Comparison of ENCODE assay signal across 8 cellular contexts in genomic region chr6:4133941-4134838, GRCh38. TPM values are rescaled to one million over a fixed set of nuclear protein-coding genes. Genes with fewer than 3 reads are reported as not detected.
DNase-seq lines count a peak whose midpoint lies in the region; ATAC-seq, FAIRE-seq and TF ChIP-seq lines count a peak whose summit lies in the region.

No MANE protein-coding gene starts in this region.

- CTCF ChIA-PET in GM12878 (lab: Yijun Ruan, JAX) = interaction anchor here (0.7 to 2.7 kb wide), 3 partner anchors 21 to 874 kb away, joined by 4 to 14 read pairs (median 5); a partner anchor contains a TSS

- TF ChIP-seq POLR2A in Peyer's patch (IDR thresholded peaks at IDR 0.05) (no peak), GM12878 (IDR thresholded peaks at IDR 0.05; ENCODE audit: low read depth, low read length) (no peak)

- ATAC-seq in GM12878 (peak; percentile 7; the same call in 2 of the 3 replicates), left colon (no peak), HG03442 (IDR thresholded peaks at IDR 0.05; ENCODE audit: unreplicated experiment) (no peak), HG02852 (IDR thresholded peaks at IDR 0.05; ENCODE audit: unreplicated experiment) (no peak)

- intact Hi-C loops in GM12878 (cut with micrococcal nuclease; ENCODE audit: unreplicated experiment) = no loop called here
- intact Hi-C loops in left colon (cut with DNase I, micrococcal nuclease) = no loop called here

- no peak for DNase-seq in GM13976 (ENCODE audit: low spot score)
- peak; percentile 37 to 56 (median 53) for DNase-seq in Peyer's patch
- DNase-seq in GM12878 (ENCODE audit: low read depth, low spot score) = no peak
- DNase-seq in left colon = peak; percentile 41 to 58
- peak; percentile 15 to 22 for DNase-seq in stimulated activated CD4-positive, alpha-beta T cell treated with anti-CD3 and anti-CD28 coated beads, Interleukin-4, amount 100 ng/mL, for 4 hours
- no peak for DNase-seq in dedifferentiated amniotic fluid mesenchymal stem cell (ENCODE audit: extremely low spot score)

- peak; percentile 3 for TF ChIP-seq CTCF in GM13976 (IDR thresholded peaks at IDR 0.05; ENCODE audit: borderline replicate concordance, control extremely low read depth, extremely low read depth, insufficient read depth, missing control alignments)
- no peak for TF ChIP-seq CTCF in Peyer's patch (IDR thresholded peaks at IDR 0.05)
- no peak for TF ChIP-seq CTCF in GM12878 (IDR thresholded peaks at IDR 0.05 in 2 of 3, conservative IDR thresholded peaks at IDR 0.05 in 1 of 3; ENCODE audit: control insufficient read depth in 2 of 3, extremely low read depth in 1 of 3, insufficient read depth in 1 of 3, low read depth in 3 of 3, low read length in 3 of 3)

- peak overlapping the region; percentile 67 for H3K9ac ChIP-seq in GM12878 (ENCODE audit: control insufficient read depth, insufficient read depth, low read length)

- H2AFZ ChIP-seq in GM12878 (ENCODE audit: control insufficient read depth, low read depth, low read length) = peak overlapping the region; percentile 86

- POLR2A ChIA-PET in GM12878 (lab: Charles Lee) = interaction anchor here (0.6 to 3.8 kb wide), 3 partner anchors 21 to 112 kb away, joined by 3 to 29 read pairs (median 3); a partner anchor contains a TSS

- no peaks in the 10 kb centered on the region for H3K27me3 ChIP-seq in Peyer's patch
- no peaks in the 10 kb centered on the region for H3K27me3 ChIP-seq in GM12878 (replicated peaks in 1 of 2; ENCODE audit: control insufficient read depth in 2 of 2, insufficient read depth in 2 of 2, low read length in 1 of 2)

- H3K79me2 ChIP-seq in GM12878 (ENCODE audit: control insufficient read depth, insufficient read depth, low read length) = peaks cover 8% of the 10 kb centered on the region

- in situ Hi-C loops in GM13976 (cut with MboI; ENCODE audit: low sequenced_read_pairs, unreplicated experiment) (no loop called here), GM12878 (cut with MboI) (no loop called here)

- RAD21 ChIA-PET in GM12878 (lab: Charles Lee; ENCODE audit: unreplicated experiment) = interaction anchor here (0.8 to 1.4 kb wide), 2 partner anchors 21 to 79 kb away, joined by 3 read pairs; no protein-coding TSS in a partner anchor

- H3K9me3 ChIP-seq in Peyer's patch (no peaks in the 10 kb centered on the region), GM12878 (replicated peaks; ENCODE audit: control insufficient read depth, insufficient read depth, low read length) (no peaks in the 10 kb centered on the region)

- SMC1A ChIA-PET in GM12878 (lab: Charles Lee; ENCODE audit: uncharacterized antibody, unreplicated experiment) = interaction anchor here (0.6 to 1.6 kb wide), 5 partner anchors 19 to 1367 kb away, joined by 3 to 5 read pairs (median 3); a partner anchor contains a TSS

- H3K4me3 ChIP-seq in Peyer's patch = peak overlapping the region; percentile 73 to 88 (median 77)
- H3K4me3 ChIP-seq in GM12878 = peak overlapping the region; percentile 93

- H3K36me3 ChIP-seq in Peyer's patch = peaks cover 0 to 33% (median 6%) of the 10 kb centered on the region in 3 donors
- peaks cover 0 to 8% of the 10 kb centered on the region in 2 experiments; a peak in 1 of 4 replicates for H3K36me3 ChIP-seq in GM12878 (ENCODE audit: control insufficient read depth in 2 of 2, insufficient read depth in 2 of 2, low read length in 1 of 2)

- H3K4me2 ChIP-seq in GM12878 (ENCODE audit: control insufficient read depth, insufficient read depth) = peak overlapping the region; percentile 92

- FAIRE-seq in GM12878 (lab: Jason Lieb, UNC) = no peak

- 22% methylated on average over 13 of the region's 13 CpGs for WGBS in GM12878 (ENCODE audit: insufficient coverage, insufficient replicate concordance, low lambda C conversion rate, missing lambda C conversion rate)

- H3K27ac ChIP-seq in Peyer's patch = peak overlapping the region in 3 of 4 donors; percentile 86 to 94 (median 93)
- peak overlapping the region; percentile 24 for H3K27ac ChIP-seq in GM12878 (ENCODE audit: control insufficient read depth, insufficient read depth)

- TF ChIP-seq RAD21 in GM12878 (IDR thresholded peaks at IDR 0.05; ENCODE audit: insufficient read depth, low read depth, low read length) = no peak

- H4K20me1 ChIP-seq in GM12878 (ENCODE audit: control insufficient read depth, insufficient read depth) = no peaks in the 10 kb centered on the region

- H3K4me1 ChIP-seq in Peyer's patch = peaks cover 0 to 17% (median 6%) of the 10 kb centered on the region in 4 donors
- H3K4me1 ChIP-seq in GM12878 (ENCODE audit: control insufficient read depth, insufficient read depth, low read length) = peaks cover 11% of the 10 kb centered on the region

- no TSS peak for BruUV-seq in GM12878 (replicated peaks; lab: Mats Ljungman, UMichigan)

- no peak for TF ChIP-seq EP300 in GM12878 (IDR thresholded peaks at IDR 0.05; ENCODE audit: borderline replicate concordance in 1 of 2, control insufficient read depth in 1 of 2, low read depth in 2 of 2, low read length in 2 of 2)

TF ChIP-seq in GM12878, 131 proteins besides CTCF, POLR2A, EP300 and RAD21 (continues in another document):
- TF ChIP-seq DPF2 (IDR thresholded peaks at IDR 0.05) (no peak), TCF12 (IDR thresholded peaks at IDR 0.05; ENCODE audit: low read depth, low read length) (no peak), LARP7 (IDR thresholded peaks at IDR 0.05) (0 out of 2 replicates have a peak, but pooled peaks have one; percentile 41), E2F4 (IDR thresholded peaks at IDR 0.05; ENCODE audit: low read depth, low read length) (no peak), BCL3 (IDR thresholded peaks at IDR 0.05; ENCODE audit: borderline replicate concordance, insufficient read depth, low read depth, low read length, poor library complexity, severe bottlenecking) (no peak), ZNF217 (IDR thresholded peaks at IDR 0.05) (no peak)

RNA-seq across cellular contexts. Expression of gene ECI2, which starts 1.2 kb away (rescaled TPM):
- total RNA-seq in Peyer's patch = 10 to 100 TPM; 23.9 to 87.9 (median 50.7) TPM
- total RNA-seq in GM12878 (2013; cell fraction: nucleolus; rRNA removed) = 40.3 and 42.4 TPM in 2 replicates
- total RNA-seq in GM12878 (2014; rRNA removed) = 48.8 and 49.3 TPM in 2 replicates
- 60.9 and 62.5 TPM in 2 replicates for total RNA-seq in GM12878 (2014; rRNA removed; fragmentation: Illumina TruSeq; extraction: Trizol)
- total RNA-seq in GM12878 (2021) = 38.7 and 39.4 TPM in 2 replicates
- 36.0 TPM for polyA plus RNA-seq in GM12878 (2011; ENCODE audit: low read depth)
- 75.3 and 90.7 TPM in 2 replicates for polyA plus RNA-seq in GM12878 (2011; rRNA removed)
- 74.4 and 79.9 TPM in 2 replicates for polyA plus RNA-seq in GM12878 (2011; cell fraction: cytosol; rRNA removed)
- 67.4 and 84.6 TPM in 2 replicates for polyA plus RNA-seq in GM12878 (2011; cell fraction: nucleus; rRNA removed)
- polyA plus RNA-seq in GM12878 (2012) = 40.9 and 48.7 TPM in 2 replicates
- polyA plus RNA-seq in GM12878 (2014; fragmentation: Illumina TruSeq; extraction: Trizol) = 73.3 and 99.3 TPM in 2 replicates
- 100 to 1,000 TPM; 120 to 129 TPM for polyA plus RNA-seq in GM12878 (2014; fragmentation: Nextera tagmentation; extraction: Ambion mirVana)
- 40.2 and 45.2 TPM in 2 replicates for polyA plus RNA-seq in GM12878 (2014; rRNA removed)
- polyA plus RNA-seq in GM12878 (2016; fragmentation: Nextera tagmentation; extraction: Ambion mirVana) = 10 to 100 TPM; 53.7 to 57.6 TPM
- 78.8 and 88.5 TPM in 2 replicates for polyA minus RNA-seq in GM12878 (2011; rRNA and poly(A)+ RNA removed)
- polyA minus RNA-seq in GM12878 (2011; cell fraction: cytosol; rRNA and poly(A)+ RNA removed) = 24.0 and 31.5 TPM in 2 replicates
- 28.0 and 34.9 TPM in 2 replicates for polyA minus RNA-seq in GM12878 (2011; cell fraction: nucleus; rRNA and poly(A)+ RNA removed)
- total RNA-seq in left colon = 10 to 100 TPM; 89.8 to 96.3 TPM

RNA-seq across cellular contexts. Expression of gene FAM217A, which starts 55.3 kb away (rescaled TPM):
- not detected for total RNA-seq in Peyer's patch
- total RNA-seq in GM12878 (2013; cell fraction: nucleolus; rRNA removed) = not detected in 2 replicates
- total RNA-seq in GM12878 (2014; rRNA removed) = not detected in 2 replicates
- total RNA-seq in GM12878 (2014; rRNA removed; fragmentation: Illumina TruSeq; extraction: Trizol) = not detected in 2 replicates
- not detected in 2 replicates for total RNA-seq in GM12878 (2021)
- polyA plus RNA-seq in GM12878 (2011; ENCODE audit: low read depth) = not detected
- polyA plus RNA-seq in GM12878 (2011; rRNA removed) = not detected in 2 replicates
- not detected in 2 replicates for polyA plus RNA-seq in GM12878 (2011; cell fraction: cytosol; rRNA removed)
- not detected in 2 replicates for polyA plus RNA-seq in GM12878 (2011; cell fraction: nucleus; rRNA removed)
- 1.4 TPM in 1 of 2 replicates, not detected in the other for polyA plus RNA-seq in GM12878 (2012)
- not detected in 2 replicates for polyA plus RNA-seq in GM12878 (2014; fragmentation: Illumina TruSeq; extraction: Trizol)
- polyA plus RNA-seq in GM12878 (2014; fragmentation: Nextera tagmentation; extraction: Ambion mirVana) = not detected
- not detected in 2 replicates for polyA plus RNA-seq in GM12878 (2014; rRNA removed)
- polyA plus RNA-seq in GM12878 (2016; fragmentation: Nextera tagmentation; extraction: Ambion mirVana) = under 1 TPM; 0.09 to 0.11 TPM
- polyA minus RNA-seq in GM12878 (2011; rRNA and poly(A)+ RNA removed) = not detected in 2 replicates
- polyA minus RNA-seq in GM12878 (2011; cell fraction: cytosol; rRNA and poly(A)+ RNA removed) = not detected in 2 replicates
- polyA minus RNA-seq in GM12878 (2011; cell fraction: nucleus; rRNA and poly(A)+ RNA removed) = not detected in 2 replicates
- total RNA-seq in left colon = not detected

Comparison
In these comparisons a context has a peak if more than half of its experiments do, and no peak if none do; other contexts are left out.
1. DNase-seq: peak in Peyer's patch (3 of 3), left colon (2 of 2) and stimulated activated CD4-positive, alpha-beta T cell treated with anti-CD3 and anti-CD28 coated beads, Interleukin-4, amount 100 ng/mL, for 4 hours (2 of 2); none in GM13976 (single experiment), GM12878 (single experiment) and dedifferentiated amniotic fluid mesenchymal stem cell (single experiment).